Comparison of ENCODE assay signal across 1 cellular context in genomic region chr6:169164451-169164850, GRCh38.
TF ChIP-seq lines count a peak whose summit lies in the region.

No MANE protein-coding gene starts in this region.

TF ChIP-seq in HCT116, 20 proteins besides CTCF, POLR2A, EP300 and RAD21 (continued from another document):
- TF ChIP-seq ZBTB33 (IDR thresholded peaks at IDR 0.05; ENCODE audit: extremely low read depth, insufficient replicate concordance, low read length) (no peak), SRF (IDR thresholded peaks at IDR 0.05; ENCODE audit: low read depth) (no peak), ZNF274 (IDR thresholded peaks at IDR 0.05; ENCODE audit: low read depth, low read length) (no peak), SP1 (IDR thresholded peaks at IDR 0.05; ENCODE audit: low read depth) (no peak), EZH2 (IDR thresholded peaks at IDR 0.05) (no peak), REST (IDR thresholded peaks at IDR 0.05; ENCODE audit: low read depth) (no peak), ELF1 (IDR thresholded peaks at IDR 0.05; ENCODE audit: borderline replicate concordance, low read depth) (no peak), EZH2phosphoT487 (IDR thresholded peaks at IDR 0.05; ENCODE audit: borderline replicate concordance) (no peak), TCF7L2 (IDR thresholded peaks at IDR 0.05; ENCODE audit: borderline replicate concordance, extremely low read depth, insufficient read depth, insufficient read length) (no peak)
